ENCODE assay signal across 8 cellular contexts in genomic region chr11:67373916-67374570, GRCh38. TPM values are rescaled to one million over a fixed set of nuclear protein-coding genes. Genes with fewer than 3 reads are reported as not detected.
DNase-seq lines count a peak whose midpoint lies in the region; ATAC-seq and TF ChIP-seq lines count a peak whose summit lies in the region.

No MANE protein-coding gene starts in this region.

- H3K9me2 ChIP-seq in hepatocyte (replicated peaks; ENCODE audit: insufficient read depth) = no peaks in the 10 kb centered on the region

- TF ChIP-seq CTCF in astrocyte of the spinal cord (IDR thresholded peaks at IDR 0.05; ENCODE audit: low read depth, low read length) = peak; percentile 41
- peak; percentile 54 for TF ChIP-seq CTCF in hepatocyte (IDR thresholded peaks at IDR 0.05; ENCODE audit: poor library complexity)
- TF ChIP-seq CTCF in retinal pigment epithelial cell (conservative IDR thresholded peaks at IDR 0.05; ENCODE audit: low read depth, low read length) = peak; percentile 50

- H3K4me3 ChIP-seq in astrocyte of the spinal cord (ENCODE audit: low read depth, low read length) (peak overlapping the region; percentile 55), hepatocyte (peak overlapping the region; percentile 97), retinal pigment epithelial cell (ENCODE audit: low read length) (peak overlapping the region; percentile 57)

- H3K27ac ChIP-seq in hepatocyte = peak overlapping the region; percentile 99

- H3K4me2 ChIP-seq in hepatocyte = peak overlapping the region; percentile 91

- H3K27me3 ChIP-seq in hepatocyte = no peaks in the 10 kb centered on the region

- no peak overlapping the region for H2AFZ ChIP-seq in hepatocyte

- no peaks in the 10 kb centered on the region for H3K9me3 ChIP-seq in hepatocyte (ENCODE audit: low read depth)

- DNase-seq in CD1c-positive myeloid dendritic cell (ENCODE audit: extremely low spot score) (peak; percentile 85), GOT3 (lab: John Stamatoyannopoulos, UW) (peak; percentile 92), RPMI8226 (peak; percentile 78), astrocyte of the spinal cord (ENCODE audit: low read depth, low spot score) (peak; percentile 96), hepatocyte (ENCODE audit: low spot score) (peak; percentile 89), retinal pigment epithelial cell (ENCODE audit: low read depth) (peak; percentile 82), middle frontal gyrus (ENCODE audit: extremely low spot score, low spot score) (no peak)

- H3K36me3 ChIP-seq in hepatocyte (replicated peaks; ENCODE audit: insufficient read depth, low read depth) = no peaks in the 10 kb centered on the region

- in situ Hi-C loops in astrocyte of the spinal cord (cut with HindIII; ENCODE audit: low sequenced_read_pairs) = no loop called here

- 8% methylated on average over 18 of the region's 28 CpGs for WGBS in hepatocyte (ENCODE audit: low lambda C conversion rate, missing lambda C conversion rate)

- H4K20me1 ChIP-seq in hepatocyte (ENCODE audit: insufficient read depth, poor library complexity, severe bottlenecking) = no peaks in the 10 kb centered on the region

- peaks cover 58% of the 10 kb centered on the region for H3K4me1 ChIP-seq in hepatocyte (ENCODE audit: insufficient read depth)

- no peak for ATAC-seq in HG03571 (IDR thresholded peaks at IDR 0.05; ENCODE audit: unreplicated experiment)

- peaks cover 28% of the 10 kb centered on the region for H3K79me2 ChIP-seq in hepatocyte

RNA-seq across cellular contexts. Expression of gene CLCF1, which starts 0.6 kb away (rescaled TPM):
- 5.5 and 13.2 TPM in 2 replicates for total RNA-seq in hepatocyte
- polyA plus RNA-seq in hepatocyte = 6.5 and 9.4 TPM in 2 replicates

RNA-seq across cellular contexts. Expression of gene RAD9A, which starts 17.7 kb away (rescaled TPM):
- 17.3 and 24.0 TPM in 2 replicates for total RNA-seq in hepatocyte
- 20.2 and 25.0 TPM in 2 replicates for polyA plus RNA-seq in hepatocyte

RNA-seq across cellular contexts. Expression of gene POLD4, which starts 20.7 kb away (rescaled TPM):
- 69.8 and 74.4 TPM in 2 replicates for total RNA-seq in hepatocyte
- polyA plus RNA-seq in hepatocyte = 97.4 and 117 TPM in 2 replicates

RNA-seq across cellular contexts. Expression of gene PPP1CA, which starts 27.6 kb away (rescaled TPM):
- total RNA-seq in hepatocyte = 146 and 152 TPM in 2 replicates
- polyA plus RNA-seq in hepatocyte = 242 TPM in 2 replicates

RNA-seq across cellular contexts. Expression of gene TBC1D10C, which starts 29.8 kb away (rescaled TPM):
- total RNA-seq in hepatocyte = 0.16 TPM in 1 of 2 replicates, not detected in the other
- 0.07 and 0.26 TPM in 2 replicates for polyA plus RNA-seq in hepatocyte
